ENCODE assay signal across 24 cellular contexts in the genomic region with DNA sequence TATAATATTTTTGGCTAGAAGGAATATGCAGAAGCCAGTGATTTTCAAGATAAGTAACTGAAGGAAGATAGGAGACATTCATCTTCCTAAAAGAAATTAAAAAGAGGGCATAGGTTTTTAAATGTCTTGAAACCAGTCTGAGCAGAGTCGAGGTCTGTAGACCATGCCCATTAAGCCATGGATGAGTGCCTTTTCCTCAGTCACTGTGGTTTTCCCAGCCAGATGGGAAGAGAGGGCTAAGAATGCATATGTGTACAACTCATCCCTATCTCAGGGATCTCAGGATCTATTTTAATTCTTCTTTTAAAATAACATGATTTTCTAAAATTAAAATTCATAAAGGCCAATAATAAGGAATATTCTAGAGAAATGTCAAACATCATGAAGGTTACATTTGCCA.
DNase-seq lines count a peak whose midpoint lies in the region; ATAC-seq and TF ChIP-seq lines count a peak whose summit lies in the region.
"Had no signal": no experiment of that assay in that cellular context is flagged by ENCODE, and none has a peak within 500 bp of the region (broad histone marks: within the 10 kb centered on the region; RNA-seq: fewer than 3 reads in every experiment).

No MANE protein-coding gene starts in this region.

- CTCF ChIA-PET in activated CD4-positive, alpha-beta memory T cell treated with anti-CD3 and anti-CD28 coated beads, Interleukin-2, amount 10 ng/mL, durations not matched to agents 7 days and 5 days (lab: Charles Lee): no interaction called here

- no peak for TF ChIP-seq CTCF in astrocyte of the spinal cord (IDR thresholded peaks at IDR 0.05; ENCODE audit: low read depth, low read length)

- in situ Hi-C loops in astrocyte of the spinal cord (cut with HindIII; ENCODE audit: low sequenced_read_pairs): no loop called here

- POLR2A ChIA-PET in activated CD4-positive, alpha-beta memory T cell treated with anti-CD3 and anti-CD28 coated beads, Interleukin-2, amount 10 ng/mL, durations not matched to agents 7 days and 5 days (lab: Charles Lee): no interaction called here

- H3K4me3 ChIP-seq in astrocyte of the spinal cord (ENCODE audit: low read depth, low read length): no peak overlapping the region
- H3K4me3 ChIP-seq: SJCRH30 had no signal

- H3K36me3 Mint-ChIP-seq in activated CD4-positive, alpha-beta memory T cell treated with anti-CD3 and anti-CD28 coated beads, Interleukin-2, amount 10 ng/mL, durations not matched to agents 7 days and 5 days (ENCODE audit: low read depth): no peaks in the 10 kb centered on the region
- H3K36me3 Mint-ChIP-seq: IgD-negative memory B cell had no signal

- H3K27ac Mint-ChIP-seq in activated CD4-positive, alpha-beta memory T cell treated with anti-CD3 and anti-CD28 coated beads, Interleukin-2, amount 10 ng/mL, durations not matched to agents 7 days and 5 days: no peak overlapping the region
- H3K27ac Mint-ChIP-seq: IgD-negative memory B cell had no signal

- DNase-seq in NCI-H2171 treated with DMSO at 0.1 percent for 48 hours (lab: John Stamatoyannopoulos, UW): peak; percentile 40
- no peak for DNase-seq in NCI-H2171 (lab: John Stamatoyannopoulos, UW)
- peak; percentile 36 for DNase-seq in astrocyte of the spinal cord (ENCODE audit: low read depth, low spot score)
- DNase-seq in kidney tubule cell (ENCODE audit: low spot score): peak; percentile 48
- DNase-seq in NCI-H2081 (lab: John Stamatoyannopoulos, UW): no peak
- no peak for DNase-seq in activated CD4-positive, alpha-beta memory T cell treated with anti-CD3 and anti-CD28 coated beads, Interleukin-2, amount 10 ng/mL, durations not matched to agents 7 days and 5 days
- DNase-seq: 8988T; Calu3; DMS79 treated with DMSO at 0.1 percent for 48 hours; GF-D8; HCEC 1CT; NCI-H1105; NCI-H1436 treated with DMSO at 0.1 percent for 48 hours; NCI-H187 treated with DMSO at 0.1 percent for 48 hours; NCI-H2107; NCI-H226; NCI-H510A treated with DMSO at 0.1 percent for 48 hours; NCI-H82; NK-92 treated with Interleukin-12 subunit alpha and Interleukin-12 subunit beta, amount 100 ng/mL, for 24 hours; PC-3; SJCRH30 had no signal

- H3K9me3 Mint-ChIP-seq in activated CD4-positive, alpha-beta memory T cell treated with anti-CD3 and anti-CD28 coated beads, Interleukin-2, amount 10 ng/mL, durations not matched to agents 7 days and 5 days: no peaks in the 10 kb centered on the region
- H3K9me3 Mint-ChIP-seq: IgD-negative memory B cell had no signal

- no peaks in the 10 kb centered on the region for H3K27me3 Mint-ChIP-seq in activated CD4-positive, alpha-beta memory T cell treated with anti-CD3 and anti-CD28 coated beads, Interleukin-2, amount 10 ng/mL, durations not matched to agents 7 days and 5 days
- H3K27me3 Mint-ChIP-seq: IgD-negative memory B cell had no signal

- no peak overlapping the region for H3K4me3 Mint-ChIP-seq in activated CD4-positive, alpha-beta memory T cell treated with anti-CD3 and anti-CD28 coated beads, Interleukin-2, amount 10 ng/mL, durations not matched to agents 7 days and 5 days
- H3K4me3 Mint-ChIP-seq: IgD-negative memory B cell had no signal

- ATAC-seq in GM21576 (IDR thresholded peaks at IDR 0.05; ENCODE audit: unreplicated experiment): no peak
- ATAC-seq: PC-3, Right ventricle myocardium inferior had no signal

- H3K4me1 Mint-ChIP-seq in activated CD4-positive, alpha-beta memory T cell treated with anti-CD3 and anti-CD28 coated beads, Interleukin-2, amount 10 ng/mL, durations not matched to agents 7 days and 5 days: no peaks in the 10 kb centered on the region
- H3K4me1 Mint-ChIP-seq: IgD-negative memory B cell had no signal

Comparison
In these comparisons a context has a peak if more than half of its experiments do, and no peak if none do; other contexts are left out.
1. DNase-seq: peak in NCI-H2171 treated with DMSO at 0.1 percent for 48 hours (single experiment), astrocyte of the spinal cord (single experiment) and kidney tubule cell (single experiment); none in NCI-H2171 (single experiment), NCI-H2081 (0 of 2) and activated CD4-positive, alpha-beta memory T cell treated with anti-CD3 and anti-CD28 coated beads, Interleukin-2, amount 10 ng/mL, durations not matched to agents 7 days and 5 days (single experiment).